ENCODE assay signal across 23 cellular contexts in the genomic region with DNA sequence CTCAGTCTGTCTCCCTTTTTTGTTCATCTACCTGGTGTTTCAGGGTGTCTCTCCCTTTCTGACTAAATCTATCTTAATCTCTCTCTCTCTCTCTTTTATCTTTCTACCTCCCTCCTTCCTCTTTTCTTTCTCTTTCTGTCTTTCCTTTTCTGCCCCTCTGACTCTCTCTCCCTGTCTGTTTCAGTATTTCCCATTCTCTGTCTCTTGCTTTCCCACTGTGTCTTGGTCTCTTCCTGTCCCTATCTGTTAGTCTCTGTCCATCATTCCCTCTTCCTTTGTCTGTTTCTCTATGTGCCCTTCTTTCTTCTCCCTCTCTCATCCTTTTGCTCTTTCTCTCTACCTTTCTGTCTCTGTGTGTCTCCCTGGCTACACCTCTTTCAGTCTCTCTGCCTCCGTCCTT. TPM values are rescaled to one million over a fixed set of nuclear protein-coding genes. Genes with fewer than 3 reads are reported as not detected.
DNase-seq lines count a peak whose midpoint lies in the region; ATAC-seq, FAIRE-seq and TF ChIP-seq lines count a peak whose summit lies in the region.
"Had no signal": no experiment of that assay in that cellular context is flagged by ENCODE, and none has a peak within 500 bp of the region (broad histone marks: within the 10 kb centered on the region; RNA-seq: fewer than 3 reads in every experiment).

No MANE protein-coding gene starts in this region.

- no peaks in the 10 kb centered on the region for H4K20me1 ChIP-seq in K562 (replicated peaks; ENCODE audit: control insufficient read depth, insufficient read depth, low read length)

- peak overlapping the region; percentile 72 for H3K27ac Mint-ChIP-seq in CD4-positive, alpha-beta T cell
- peak overlapping the region; percentile 86 for H3K27ac Mint-ChIP-seq in nephron progenitor cell
- no peak overlapping the region for H3K27ac Mint-ChIP-seq in activated T-helper 1 cell treated with anti-CD3 and anti-CD28 coated beads, Interleukin-12 subunit alpha, Interleukin-12 subunit beta, Interleukin-2, Interleukin-4 antibody, amounts not matched to agents 30 ng/mL and 10 ng/mL and 1 ng/mL, durations not matched to agents 14 hours and 24 hours and 36 hours
- H3K27ac Mint-ChIP-seq: activated naive CD4-positive, alpha-beta T cell treated with anti-CD3 and anti-CD28 coated beads for 36 hours; CD14-positive monocyte had no signal

- no peak overlapping the region for H3K9ac ChIP-seq in K562 (ENCODE audit: insufficient read depth in 1 of 2, low read depth in 2 of 2, low read length in 2 of 2)

- peaks cover 74% of the 10 kb centered on the region for H3K4me1 Mint-ChIP-seq in CD4-positive, alpha-beta T cell (ENCODE audit: low read depth)
- H3K4me1 Mint-ChIP-seq in nephron progenitor cell: peaks cover 8% of the 10 kb centered on the region
- H3K4me1 Mint-ChIP-seq in activated T-helper 1 cell treated with anti-CD3 and anti-CD28 coated beads, Interleukin-12 subunit alpha, Interleukin-12 subunit beta, Interleukin-2, Interleukin-4 antibody, amounts not matched to agents 30 ng/mL and 10 ng/mL and 1 ng/mL, durations not matched to agents 14 hours and 24 hours and 36 hours (ENCODE audit: low read depth): peaks cover 17% of the 10 kb centered on the region

- TF ChIP-seq POLR2A in K562 (conservative IDR thresholded peaks at IDR 0.05) (no peak), stomach (IDR thresholded peaks at IDR 0.05) (no peak)

- no peak for TF ChIP-seq RAD21 in K562 (CRISPR knock-in tag; conservative IDR thresholded peaks at IDR 0.05 in 1 of 2, IDR thresholded peaks at IDR 0.05 in 1 of 2)

- in situ Hi-C loops in K562 (cut with MboI): no loop called here

- H3K9me3 Mint-ChIP-seq in CD4-positive, alpha-beta T cell: peaks cover 5% of the 10 kb centered on the region
- H3K9me3 Mint-ChIP-seq in nephron progenitor cell: peaks cover 13% of the 10 kb centered on the region
- H3K9me3 Mint-ChIP-seq in activated T-helper 1 cell treated with anti-CD3 and anti-CD28 coated beads, Interleukin-12 subunit alpha, Interleukin-12 subunit beta, Interleukin-2, Interleukin-4 antibody, amounts not matched to agents 30 ng/mL and 10 ng/mL and 1 ng/mL, durations not matched to agents 14 hours and 24 hours and 36 hours: peaks cover 13% of the 10 kb centered on the region

- no peak for ATAC-seq in CD4-positive, alpha-beta T cell (ENCODE audit: poor library complexity)
- no peak for ATAC-seq in K562
- ATAC-seq: activated T-cell treated with anti-CD3 and anti-CD28 coated beads, Interleukin-2, amount 50 U/mL, for 4 hours; Panc1 had no signal

- no peaks in the 10 kb centered on the region for H3K9me1 ChIP-seq in K562 (ENCODE audit: control insufficient read depth, insufficient read depth, low read length)

- no peak overlapping the region for H3K4me3 Mint-ChIP-seq in CD4-positive, alpha-beta T cell
- no peak overlapping the region for H3K4me3 Mint-ChIP-seq in nephron progenitor cell
- no peak overlapping the region for H3K4me3 Mint-ChIP-seq in activated T-helper 1 cell treated with anti-CD3 and anti-CD28 coated beads, Interleukin-12 subunit alpha, Interleukin-12 subunit beta, Interleukin-2, Interleukin-4 antibody, amounts not matched to agents 30 ng/mL and 10 ng/mL and 1 ng/mL, durations not matched to agents 14 hours and 24 hours and 36 hours
- H3K4me3 Mint-ChIP-seq: activated naive CD4-positive, alpha-beta T cell treated with anti-CD3 and anti-CD28 coated beads for 36 hours; activated T-cell treated with anti-CD3 and anti-CD28 coated beads, Interleukin-2, amount 50 U/mL, for 4 hours; CD14-positive monocyte had no signal

- no peak overlapping the region for H3K4me2 ChIP-seq in K562 (ENCODE audit: insufficient read depth, low read length)

- CTCF ChIA-PET in CD4-positive, alpha-beta T cell (lab: Charles Lee): no interaction called here
- CTCF ChIA-PET in K562 (lab: Yijun Ruan, JAX; ENCODE audit: low intra/inter-chr PET ratio): no interaction called here

- intact Hi-C loops in CD4-positive, alpha-beta T cell (cut with DNase I, micrococcal nuclease): no loop called here
- intact Hi-C loops in K562 (cut with micrococcal nuclease): no loop called here
- intact Hi-C loops in activated T-helper 1 cell treated with anti-CD3 and anti-CD28 coated beads, Interleukin-12 subunit alpha, Interleukin-12 subunit beta, Interleukin-2, Interleukin-4 antibody, amounts not matched to agents 30 ng/mL and 10 ng/mL and 1 ng/mL, durations not matched to agents 14 hours and 24 hours and 36 hours (cut with micrococcal nuclease): no loop called here
- intact Hi-C loops in stomach (cut with DNase I; ENCODE audit: low total_unique reads): no loop called here

- 0 out of 3 replicates have a peak, but pooled peaks cover 4% of the 10 kb centered on the region for H3K79me2 ChIP-seq in K562 (ENCODE audit: control insufficient read depth, insufficient read depth, low read length)

- H3K27ac ChIP-seq in CD4-positive, alpha-beta T cell (ENCODE audit: low read depth, low read length): no peak overlapping the region
- no peak overlapping the region for H3K27ac ChIP-seq in K562 (ENCODE audit: extremely low read depth, low read depth, low read length)
- H3K27ac ChIP-seq in stomach: no peak overlapping the region

- FAIRE-seq in GM19239 (lab: Jason Lieb, UNC): peak; percentile 61
- FAIRE-seq in K562 (lab: Jason Lieb, UNC): no peak
- FAIRE-seq: endothelial cell of umbilical vein, urothelium cell line had no signal

- no peak for DNase-seq in CD4-positive, alpha-beta T cell
- DNase-seq in GM19239 (ENCODE audit: insufficient read length, low spot score) (no peak), K562 (ENCODE audit: extremely low read depth in 1 of 4, low spot score in 3 of 4) (no peak), nephron progenitor cell (no peak), stomach (no peak), occipital lobe (lab: John Stamatoyannopoulos, UW) (no peak)
- no peak for DNase-seq in activated T-helper 1 cell treated with anti-CD3 and anti-CD28 coated beads, Interleukin-12 subunit alpha, Interleukin-12 subunit beta, Interleukin-2, Interleukin-4 antibody, amounts not matched to agents 30 ng/mL and 10 ng/mL and 1 ng/mL, durations not matched to agents 14 hours and 24 hours and 36 hours (ENCODE audit: low spot score)
- DNase-seq: activated CD4-positive, alpha-beta T cell treated with anti-CD3 and anti-CD28 coated beads for 1 hour; activated naive CD4-positive, alpha-beta T cell treated with anti-CD3 and anti-CD28 coated beads for 36 hours; activated T-cell treated with anti-CD3 and anti-CD28 coated beads, Interleukin-2, amount 50 U/mL, for 4 hours; aorta; caudate nucleus; dermis blood vessel endothelial cell; GOT3; islet precursor cell; NCI-H1048; NCI-H1694 treated with DMSO at 0.1 percent for 48 hours; NCI-H2171 treated with DMSO at 0.1 percent for 48 hours; NCI-H524 treated with DMSO at 0.1 percent for 48 hours had no signal

- no peak for TF ChIP-seq CTCF in CD4-positive, alpha-beta T cell (IDR thresholded peaks at IDR 0.05)
- TF ChIP-seq CTCF in K562 (IDR thresholded peaks at IDR 0.05 in 2 of 3, conservative IDR thresholded peaks at IDR 0.05 in 1 of 3; ENCODE audit: insufficient read depth in 2 of 3, low read depth in 1 of 3, low read length in 3 of 3) (no peak), nephron progenitor cell (IDR thresholded peaks at IDR 0.05) (no peak), stomach (IDR thresholded peaks at IDR 0.05) (no peak)

- no peaks in the 10 kb centered on the region for H3K27me3 Mint-ChIP-seq in CD4-positive, alpha-beta T cell
- H3K27me3 Mint-ChIP-seq in nephron progenitor cell (ENCODE audit: low read depth, poor library complexity): no peaks in the 10 kb centered on the region
- H3K27me3 Mint-ChIP-seq in activated T-helper 1 cell treated with anti-CD3 and anti-CD28 coated beads, Interleukin-12 subunit alpha, Interleukin-12 subunit beta, Interleukin-2, Interleukin-4 antibody, amounts not matched to agents 30 ng/mL and 10 ng/mL and 1 ng/mL, durations not matched to agents 14 hours and 24 hours and 36 hours (ENCODE audit: insufficient read depth): no peaks in the 10 kb centered on the region

- BruUV-seq in K562 (replicated peaks; lab: Mats Ljungman, UMichigan): no TSS peak

- H2AFZ ChIP-seq in K562 (ENCODE audit: low read depth, low read length): no peak overlapping the region

- H3K36me3 ChIP-seq in K562 (ENCODE audit: control insufficient read depth, insufficient read depth, low read length) (no peaks in the 10 kb centered on the region; the same call in 2 of the 3 replicates), stomach (peaks cover 0 to 4% (median 0%) of the 10 kb centered on the region in 4 donors)

- H3K4me1 ChIP-seq in K562 (replicated peaks in 1 of 2; ENCODE audit: control insufficient read depth in 2 of 2, insufficient read depth in 2 of 2, low read length in 2 of 2): peaks cover 0 to 6% of the 10 kb centered on the region in 2 experiments; a peak in 2 of 5 replicates
- H3K4me1 ChIP-seq in stomach: no peaks in the 10 kb centered on the region

- no peak overlapping the region for H3K4me3 ChIP-seq in K562
- H3K4me3 ChIP-seq in stomach: no peak overlapping the region

- 100% methylated on average over 1 of the region's 1 CpG for WGBS in K562 (ENCODE audit: insufficient coverage, low coverage, missing lambda C conversion rate)
- 91 to 98% (median 95%) methylated on average over 1 of the region's 1 CpG for WGBS in stomach, 5 donors

- peaks cover 9% of the 10 kb centered on the region for H3K9me3 ChIP-seq in CD4-positive, alpha-beta T cell (ENCODE audit: control insufficient read depth, low read length)
- H3K9me3 ChIP-seq in K562 (replicated peaks; ENCODE audit: control insufficient read depth, insufficient read depth, low read depth, low read length) (no peaks in the 10 kb centered on the region), stomach (peaks cover 0 to 9% (median 2%) of the 10 kb centered on the region in 4 donors)

- no peak for TF ChIP-seq EP300 in K562 (IDR thresholded peaks at IDR 0.05; ENCODE audit: low read length)
- no peak for TF ChIP-seq EP300 in stomach (IDR thresholded peaks at IDR 0.05)

- H3K27me3 ChIP-seq in CD4-positive, alpha-beta T cell (ENCODE audit: control insufficient read depth, insufficient read depth, low read length): no peaks in the 10 kb centered on the region
- no peaks in the 10 kb centered on the region for H3K27me3 ChIP-seq in K562 (ENCODE audit: control insufficient read depth in 2 of 2, insufficient read depth in 2 of 2, low read length in 2 of 2)
- H3K27me3 ChIP-seq in stomach: no peaks in the 10 kb centered on the region

- H3K36me3 Mint-ChIP-seq in CD4-positive, alpha-beta T cell (ENCODE audit: low read depth): peaks cover 12% of the 10 kb centered on the region
- H3K36me3 Mint-ChIP-seq in nephron progenitor cell (ENCODE audit: low read depth): peaks cover 28% of the 10 kb centered on the region
- H3K36me3 Mint-ChIP-seq in activated T-helper 1 cell treated with anti-CD3 and anti-CD28 coated beads, Interleukin-12 subunit alpha, Interleukin-12 subunit beta, Interleukin-2, Interleukin-4 antibody, amounts not matched to agents 30 ng/mL and 10 ng/mL and 1 ng/mL, durations not matched to agents 14 hours and 24 hours and 36 hours (ENCODE audit: low read depth): peaks cover 15% of the 10 kb centered on the region

- POLR2A ChIA-PET in CD4-positive, alpha-beta T cell (lab: Charles Lee): no interaction called here
- POLR2A ChIA-PET in K562 (lab: Yijun Ruan, JAX): no interaction called here

RNA-seq across cellular contexts. Expression of a gene that starts 56.7 kb away (rescaled TPM):
- 10 to 100 TPM; 39.7 to 41.4 TPM for total RNA-seq in CD4-positive, alpha-beta T cell
- 36.9 and 130 TPM in 2 replicates for total RNA-seq in K562 (2011; cell fraction: chromatin; rRNA removed; ENCODE audit: low replicate concordance)
- total RNA-seq in K562 (2011; cell fraction: nucleolus; rRNA removed): 23.0 and 34.0 TPM in 2 replicates
- 54.6 and 83.0 TPM in 2 replicates for total RNA-seq in K562 (2011; cell fraction: nucleoplasm; rRNA removed)
- 11.1 and 14.2 TPM in 2 replicates for total RNA-seq in K562 (2014; rRNA removed)
- total RNA-seq in K562 (2014; rRNA removed; fragmentation: Illumina TruSeq; extraction: Trizol): 26.8 and 28.2 TPM in 2 replicates
- total RNA-seq in K562 (2015; rRNA removed; fragmentation: Illumina TruSeq; extraction: Trizol): 31.0 and 31.4 TPM in 2 replicates
- total RNA-seq in K562 (2021): 49.4 and 50.1 TPM in 2 replicates
- polyA plus RNA-seq in K562 (2011; rRNA removed): 72.1 and 81.8 TPM in 2 replicates
- polyA plus RNA-seq in K562 (2011; cell fraction: cytosol; rRNA removed): 111 and 126 TPM in 2 replicates
- polyA plus RNA-seq in K562 (2011; cell fraction: nucleus; rRNA removed): 39.0 and 43.6 TPM in 2 replicates
- polyA plus RNA-seq in K562 (2012): 32.7 and 43.5 TPM in 2 replicates
- polyA plus RNA-seq in K562 (2014; fragmentation: Illumina TruSeq; extraction: Trizol): 72.7 and 89.4 TPM in 2 replicates
- polyA plus RNA-seq in K562 (2014; fragmentation: Nextera tagmentation; extraction: Ambion mirVana): 10 to 100 TPM; 12.4 to 20.8 TPM
- 43.4 and 44.3 TPM in 2 replicates for polyA plus RNA-seq in K562 (2014; rRNA removed)
- 56.2 and 56.6 TPM in 2 replicates for polyA minus RNA-seq in K562 (2011; rRNA and poly(A)+ RNA removed)
- polyA minus RNA-seq in K562 (2011; cell fraction: cytosol; rRNA and poly(A)+ RNA removed): 35.9 and 43.7 TPM in 2 replicates
- polyA minus RNA-seq in K562 (2011; cell fraction: nucleus; rRNA and poly(A)+ RNA removed): 32.2 and 40.2 TPM in 2 replicates
- total RNA-seq in activated T-helper 1 cell treated with anti-CD3 and anti-CD28 coated beads, Interleukin-12 subunit alpha, Interleukin-12 subunit beta, Interleukin-2, Interleukin-4 antibody, amounts not matched to agents 30 ng/mL and 10 ng/mL and 1 ng/mL, durations not matched to agents 14 hours and 24 hours and 36 hours: 63.0 and 64.0 TPM in 2 replicates
- 10 to 100 TPM; 12.1 to 34.3 (median 18.1) TPM for total RNA-seq in stomach
- 1 to 10 TPM; 5.7 to 7.0 (median 6.7) TPM for polyA plus RNA-seq in stomach
- total RNA-seq in occipital lobe: 360 TPM

RNA-seq across cellular contexts. Expression of a gene that starts 56.9 kb away (rescaled TPM):
- total RNA-seq in CD4-positive, alpha-beta T cell: 1 to 10 TPM; 3.9 to 4.2 TPM
- 19.3 and 48.2 TPM in 2 replicates for total RNA-seq in K562 (2011; cell fraction: chromatin; rRNA removed; ENCODE audit: low replicate concordance)
- 7.0 and 8.8 TPM in 2 replicates for total RNA-seq in K562 (2011; cell fraction: nucleolus; rRNA removed)
- 15.4 and 25.0 TPM in 2 replicates for total RNA-seq in K562 (2011; cell fraction: nucleoplasm; rRNA removed)
- total RNA-seq in K562 (2014; rRNA removed): 8.6 and 11.6 TPM in 2 replicates
- 19.1 and 24.7 TPM in 2 replicates for total RNA-seq in K562 (2014; rRNA removed; fragmentation: Illumina TruSeq; extraction: Trizol)
- total RNA-seq in K562 (2015; rRNA removed; fragmentation: Illumina TruSeq; extraction: Trizol): 13.3 and 15.0 TPM in 2 replicates
- total RNA-seq in K562 (2021): 14.7 and 16.3 TPM in 2 replicates
- polyA plus RNA-seq in K562 (2011; rRNA removed): 15.7 and 21.3 TPM in 2 replicates
- polyA plus RNA-seq in K562 (2011; cell fraction: cytosol; rRNA removed): 4.9 and 9.7 TPM in 2 replicates
- polyA plus RNA-seq in K562 (2011; cell fraction: nucleus; rRNA removed): 4.6 and 6.2 TPM in 2 replicates
- 8.6 and 10.9 TPM in 2 replicates for polyA plus RNA-seq in K562 (2012)
- 11.8 and 13.9 TPM in 2 replicates for polyA plus RNA-seq in K562 (2014; fragmentation: Illumina TruSeq; extraction: Trizol)
- polyA plus RNA-seq in K562 (2014; fragmentation: Nextera tagmentation; extraction: Ambion mirVana): 10 to 100 TPM; 12.1 to 15.3 TPM
- polyA plus RNA-seq in K562 (2014; rRNA removed): 7.1 and 9.5 TPM in 2 replicates
- polyA minus RNA-seq in K562 (2011; rRNA and poly(A)+ RNA removed): 27.5 and 30.9 TPM in 2 replicates
- 7.8 and 10.9 TPM in 2 replicates for polyA minus RNA-seq in K562 (2011; cell fraction: cytosol; rRNA and poly(A)+ RNA removed)
- 8.5 and 14.7 TPM in 2 replicates for polyA minus RNA-seq in K562 (2011; cell fraction: nucleus; rRNA and poly(A)+ RNA removed)
- 5.5 and 6.8 TPM in 2 replicates for total RNA-seq in activated T-helper 1 cell treated with anti-CD3 and anti-CD28 coated beads, Interleukin-12 subunit alpha, Interleukin-12 subunit beta, Interleukin-2, Interleukin-4 antibody, amounts not matched to agents 30 ng/mL and 10 ng/mL and 1 ng/mL, durations not matched to agents 14 hours and 24 hours and 36 hours
- 10 to 100 TPM in 1 of 5 donors, 1 to 10 TPM in 3, under 1 TPM in 1; 0.87 to 16.3 (median 5.5) TPM for total RNA-seq in stomach
- 1 to 10 TPM in 2 of 3 donors, under 1 TPM in 1; 1.00 to 1.7 (median 1.2) TPM for polyA plus RNA-seq in stomach
- total RNA-seq in occipital lobe: 14.5 TPM
